ENCODE assay signal across 26 cellular contexts in genomic region chr14:92950193-92950540, GRCh38. TPM values are rescaled to one million over a fixed set of nuclear protein-coding genes. Genes with fewer than 3 reads are reported as not detected.
A peak's percentile ranks its signal among the peaks of the same experiment; 100 is the strongest.
DNase-seq lines count a peak whose midpoint lies in the region; ATAC-seq and TF ChIP-seq lines count a peak whose summit lies in the region.
"Had no signal": no experiment of that assay in that cellular context is flagged by ENCODE, and none has a peak within 500 bp of the region (broad histone marks: within the 10 kb centered on the region; RNA-seq: fewer than 3 reads in every experiment).

No MANE protein-coding gene starts in this region.

- H3K4me1 ChIP-seq in heart right ventricle (peaks cover 9 to 65% (median 40%) of the 10 kb centered on the region in 9 donors), parathyroid adenoma (peaks cover 3% of the 10 kb centered on the region), mammary epithelial cell (ENCODE audit: insufficient read depth, low read length) (peaks cover 9% of the 10 kb centered on the region)

- dilution Hi-C loops in mammary epithelial cell (cut with HindIII; ENCODE audit: low sequenced_read_pairs): no loop called here

- H3K9ac ChIP-seq in parathyroid adenoma: no peak overlapping the region
- H3K9ac ChIP-seq in mammary epithelial cell (ENCODE audit: insufficient read depth, low read length): no peak overlapping the region

- H3K4me1 Mint-ChIP-seq in T-helper 17 cell: peaks cover 5% of the 10 kb centered on the region
- H3K4me1 Mint-ChIP-seq: CD14-positive monocyte had no signal

- H3K27ac Mint-ChIP-seq in T-helper 17 cell: peak overlapping the region; percentile 11

- peaks cover 14% of the 10 kb centered on the region for H3K79me2 ChIP-seq in parathyroid adenoma
- no peaks in the 10 kb centered on the region for H3K79me2 ChIP-seq in mammary epithelial cell (ENCODE audit: insufficient read depth, low read length)

- no peaks in the 10 kb centered on the region for H3K36me3 Mint-ChIP-seq in T-helper 17 cell (ENCODE audit: low read depth)

- DNase-seq in T-helper 17 cell (no peak), coronary artery (ENCODE audit: low spot score) (no peak), heart right ventricle (peak in 1 of 2 donors; percentile 30), mammary epithelial cell (no peak), GM20000 (ENCODE audit: low spot score) (no peak)
- DNase-seq: 8988T; ACHN; CD8-positive, alpha-beta memory T cell; DMS 273 treated with DMSO at 0.1 percent for 48 hours; DMS79 treated with DMSO at 0.1 percent for 48 hours; GF-D8; NCI-H1092; NCI-H1417 treated with DMSO at 0.1 percent for 48 hours; NCI-H1694 treated with DMSO at 0.1 percent for 48 hours; NCI-H2081; NCI-H2227 treated with DMSO at 0.1 percent for 48 hours; NCI-H526 treated with DMSO at 0.1 percent for 48 hours; RPMI8226; SHP77 treated with DMSO at 0.1 percent for 48 hours had no signal

- no peak overlapping the region for H2AFZ ChIP-seq in parathyroid adenoma
- H2AFZ ChIP-seq in mammary epithelial cell (ENCODE audit: low read depth, low read length): no peak overlapping the region

- H3K4me2 ChIP-seq in parathyroid adenoma (ENCODE audit: low read length) (peak overlapping the region; percentile 45), mammary epithelial cell (ENCODE audit: insufficient read depth, low read depth, low read length) (no peak overlapping the region)

- in situ Hi-C loops in mammary epithelial cell (cut with MboI; ENCODE audit: low sequenced_read_pairs in 2 of 2): loop anchor here in 1 of 2 donors (25.0 kb wide), 1 partner anchor 162 kb away; the partner anchor contains the start of gene ITPK1

- ATAC-seq in T-helper 17 cell (no peak), heart right ventricle (peak in 7 of 8 donors; percentile 7 to 43 (median 32)), HG02973 (IDR thresholded peaks at IDR 0.05; ENCODE audit: unreplicated experiment) (no peak)
- ATAC-seq: HCT116 had no signal

- CTCF ChIA-PET in mammary epithelial cell (lab: Charles Lee; ENCODE audit: low non-redundant PET): no interaction called here

- no peaks in the 10 kb centered on the region for H4K20me1 ChIP-seq in mammary epithelial cell (ENCODE audit: insufficient read depth, low read length)

- no peaks in the 10 kb centered on the region for H3K27me3 ChIP-seq in heart right ventricle
- no peaks in the 10 kb centered on the region for H3K27me3 ChIP-seq in parathyroid adenoma (ENCODE audit: control insufficient read depth, insufficient read depth, low read length)
- H3K27me3 ChIP-seq in mammary epithelial cell (ENCODE audit: insufficient read depth, low read length): no peaks in the 10 kb centered on the region
- H3K27me3 ChIP-seq: BE2C had no signal

- H3K27ac ChIP-seq in coronary artery (peak overlapping the region; percentile 27 to 88), heart right ventricle (peak overlapping the region in 8 of 10 donors; percentile 25 to 70 (median 53)), parathyroid adenoma (no peak overlapping the region), mammary epithelial cell (ENCODE audit: insufficient read depth, low read depth, low read length) (no peak overlapping the region)

- BruUV-seq in mammary epithelial cell (replicated peaks; lab: Mats Ljungman, UMichigan): no TSS peak

- H3K9me3 ChIP-seq in T-helper 17 cell (ENCODE audit: control insufficient read depth, low read length, poor library complexity, severe bottlenecking) (no peaks in the 10 kb centered on the region), heart right ventricle (no peaks in the 10 kb centered on the region), parathyroid adenoma (ENCODE audit: control insufficient read depth, low read length) (no peaks in the 10 kb centered on the region), mammary epithelial cell (replicated peaks; ENCODE audit: insufficient read depth, low read length) (no peaks in the 10 kb centered on the region)
- H3K9me3 ChIP-seq: BE2C had no signal

- WGBS in heart right ventricle, 2 donors: 43 to 74% methylated on average over 7 of the region's 7 CpGs
- 100% methylated on average over 6 of the region's 7 CpGs for WGBS in mammary epithelial cell (ENCODE audit: low coverage, missing lambda C conversion rate)

- no peak overlapping the region for H3K4me3 Mint-ChIP-seq in T-helper 17 cell
- H3K4me3 Mint-ChIP-seq: CD14-positive monocyte; CD8-positive, alpha-beta memory T cell had no signal

- intact Hi-C loops in heart right ventricle (cut with DNase I): loop anchor here in 6 of 10 donors (5.0 kb wide), 4 partner anchors 82 to 187 kb away; no protein-coding TSS in a partner anchor
- intact Hi-C loops in mammary epithelial cell (cut with micrococcal nuclease): no loop called here

- TF ChIP-seq CTCF in coronary artery (IDR thresholded peaks at IDR 0.05): no peak
- TF ChIP-seq CTCF in heart right ventricle (IDR thresholded peaks at IDR 0.05): no peak
- no peak for TF ChIP-seq CTCF in parathyroid adenoma (IDR thresholded peaks at IDR 0.05)
- TF ChIP-seq CTCF in mammary epithelial cell (conservative IDR thresholded peaks at IDR 0.05 in 1 of 2, IDR thresholded peaks at IDR 0.05 in 1 of 2; ENCODE audit: extremely low read depth in 1 of 2, insufficient read depth in 1 of 2, low read depth in 1 of 2, low read length in 2 of 2): no peak
- TF ChIP-seq CTCF in GM20000 (IDR thresholded peaks at IDR 0.05; ENCODE audit: extremely low read depth, missing control alignments): no peak

- H3K36me3 ChIP-seq in heart right ventricle (peaks cover 0 to 61% (median 0%) of the 10 kb centered on the region in 9 donors), parathyroid adenoma (ENCODE audit: control insufficient read depth, insufficient read depth, low read length) (no peaks in the 10 kb centered on the region), mammary epithelial cell (ENCODE audit: insufficient read depth, low read length) (peaks cover 13% of the 10 kb centered on the region)

- H3K4me3 ChIP-seq in coronary artery: peak overlapping the region; percentile 15
- H3K4me3 ChIP-seq in heart right ventricle: no peak overlapping the region
- no peak overlapping the region for H3K4me3 ChIP-seq in parathyroid adenoma (ENCODE audit: low read depth, low read length)
- H3K4me3 ChIP-seq in mammary epithelial cell (replicated peaks in 1 of 3; ENCODE audit: insufficient read depth in 1 of 3, low read depth in 2 of 3, low read length in 3 of 3): no peak overlapping the region

- H3K27me3 Mint-ChIP-seq in T-helper 17 cell: no peaks in the 10 kb centered on the region
- H3K27me3 Mint-ChIP-seq: CD8-positive, alpha-beta memory T cell had no signal

RNA-seq across cellular contexts. Expression of gene CHGA, which starts 27.2 kb away (rescaled TPM):
- total RNA-seq in T-helper 17 cell (not detected), heart right ventricle (not detected), mammary epithelial cell (under 1 TPM; 0.33 to 0.52 TPM)
- polyA plus RNA-seq in heart right ventricle (under 1 TPM in 1 of 2 donors, not detected in 1; 0.14 TPM), mammary epithelial cell (not detected)
- not detected for polyA minus RNA-seq in mammary epithelial cell
- total RNA-seq: CD8-positive, alpha-beta memory T cell; H4; HT-29 had no signal
- polyA plus RNA-seq: CD14-positive monocyte; CD8-positive, alpha-beta memory T cell had no signal

Comparison
In these comparisons a context has a peak if more than half of its experiments do, and no peak if none do; other contexts are left out.
1. ATAC-seq: peak in heart right ventricle (7 of 8); none in T-helper 17 cell (single experiment) and HG02973 (single experiment).
2. H3K27ac ChIP-seq: peak in coronary artery (2 of 2) and heart right ventricle (8 of 10); none in parathyroid adenoma (single experiment) and mammary epithelial cell (single experiment).